23 cellular contexts compared by ENCODE assay signal in the genomic region with DNA sequence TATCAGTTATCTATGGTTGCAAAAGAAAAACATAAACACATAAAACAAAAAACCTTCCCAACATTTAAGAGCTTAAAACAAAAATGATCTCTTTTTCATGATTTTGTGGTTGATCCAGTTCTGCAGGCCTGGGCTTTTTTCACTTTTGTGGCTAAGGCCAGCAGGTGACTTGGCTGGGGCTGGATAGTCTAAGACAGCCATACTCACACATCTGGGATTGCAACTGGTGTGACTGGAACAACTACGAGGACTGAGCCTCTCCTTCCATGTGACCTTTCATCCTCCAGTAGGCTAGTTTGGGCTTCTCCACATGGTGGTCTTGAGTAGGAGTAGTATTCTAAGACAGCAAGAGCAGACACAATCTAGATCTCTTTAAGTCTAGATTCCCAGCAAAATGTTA. TPM values are rescaled to one million over a fixed set of nuclear protein-coding genes. Genes with fewer than 3 reads are reported as not detected.
"Had no signal": no experiment of that assay in that cellular context is flagged by ENCODE, and none has a peak within 500 bp of the region (broad histone marks: within the 10 kb centered on the region; RNA-seq: fewer than 3 reads in every experiment).

No MANE protein-coding gene starts in this region.

- H3K27me3 ChIP-seq: ascending aorta, pancreas, stomach, tibial artery had no signal

- H3K4me3 Mint-ChIP-seq: activated naive CD4-positive, alpha-beta T cell treated with anti-CD3 and anti-CD28 coated beads, Interleukin-2, amount 10 ng/mL, durations not matched to agents 7 days and 5 days; activated naive CD8-positive, alpha-beta T cell treated with anti-CD3 and anti-CD28 coated beads, Interleukin-2, amount 10 ng/mL, durations not matched to agents 7 days and 5 days; brain; endodermal cell; naive thymus-derived CD8-positive, alpha-beta T cell; neural crest cell; stimulated activated naive B cell treated with anti-CD40 and anti-IgM and Interleukin-4, amounts not matched to agents 10 μg/mL and 1 μg/mL and 100 μg/mL, for 72 hours had no signal

- H3K4me1 Mint-ChIP-seq: activated naive CD4-positive, alpha-beta T cell treated with anti-CD3 and anti-CD28 coated beads, Interleukin-2, amount 10 ng/mL, durations not matched to agents 7 days and 5 days; activated naive CD8-positive, alpha-beta T cell treated with anti-CD3 and anti-CD28 coated beads, Interleukin-2, amount 10 ng/mL, durations not matched to agents 7 days and 5 days; brain; naive thymus-derived CD8-positive, alpha-beta T cell; neural crest cell; stimulated activated naive B cell treated with anti-CD40 and anti-IgM and Interleukin-4, amounts not matched to agents 10 μg/mL and 1 μg/mL and 100 μg/mL, for 72 hours had no signal

- H3K9me3 Mint-ChIP-seq: activated naive CD4-positive, alpha-beta T cell treated with anti-CD3 and anti-CD28 coated beads, Interleukin-2, amount 10 ng/mL, durations not matched to agents 7 days and 5 days; activated naive CD8-positive, alpha-beta T cell treated with anti-CD3 and anti-CD28 coated beads, Interleukin-2, amount 10 ng/mL, durations not matched to agents 7 days and 5 days; brain; endodermal cell; neural crest cell; stimulated activated naive B cell treated with anti-CD40 and anti-IgM and Interleukin-4, amounts not matched to agents 10 μg/mL and 1 μg/mL and 100 μg/mL, for 72 hours had no signal

- H3K4me1 ChIP-seq: ascending aorta, esophagus muscularis mucosa, psoas muscle, tibial artery had no signal

- H3K36me3 Mint-ChIP-seq: activated naive CD4-positive, alpha-beta T cell treated with anti-CD3 and anti-CD28 coated beads, Interleukin-2, amount 10 ng/mL, durations not matched to agents 7 days and 5 days; activated naive CD8-positive, alpha-beta T cell treated with anti-CD3 and anti-CD28 coated beads, Interleukin-2, amount 10 ng/mL, durations not matched to agents 7 days and 5 days; brain; naive thymus-derived CD8-positive, alpha-beta T cell; stimulated activated naive B cell treated with anti-CD40 and anti-IgM and Interleukin-4, amounts not matched to agents 10 μg/mL and 1 μg/mL and 100 μg/mL, for 72 hours had no signal

- FAIRE-seq: pancreas had no signal

- H3K9me3 ChIP-seq: ascending aorta, esophagus muscularis mucosa, pancreas, psoas muscle, stomach, tibial artery had no signal

- H3K27ac ChIP-seq: ascending aorta, esophagus muscularis mucosa, pancreas, psoas muscle, stomach, tibial artery had no signal

- H3K36me3 ChIP-seq: ascending aorta, esophagus muscularis mucosa, pancreas, stomach, tibial artery had no signal

- ATAC-seq: naive thymus-derived CD8-positive, alpha-beta T cell; pancreas; psoas muscle; stimulated activated naive B cell treated with anti-CD40 and anti-IgM and Interleukin-4, amounts not matched to agents 10 μg/mL and 1 μg/mL and 100 μg/mL, for 72 hours had no signal

- DNase-seq: activated CD4-positive, alpha-beta T cell treated with anti-CD3 and anti-CD28 coated beads for 48 hours; activated CD4-positive, alpha-beta T cell treated with anti-CD3 and anti-CD28 coated beads, Interleukin-2, amount 50 U/mL, for 48 hours; activated CD8-positive, alpha-beta memory T cell treated with anti-CD3 and anti-CD28 coated beads for 24 hours; activated effector memory CD4-positive, alpha-beta T cell treated with Interleukin-2 at 50 U/mL for 16 hours; activated naive CD4-positive, alpha-beta T cell treated with anti-CD3 and anti-CD28 coated beads, Interleukin-2, amount 10 ng/mL, durations not matched to agents 7 days and 5 days; activated naive CD8-positive, alpha-beta T cell treated with anti-CD3 and anti-CD28 coated beads, Interleukin-2, amount 10 ng/mL, durations not matched to agents 7 days and 5 days; caudate nucleus; endodermal cell; foreskin melanocyte; naive thymus-derived CD8-positive, alpha-beta T cell; nucleus accumbens; pancreas; psoas muscle; stimulated activated CD4-positive, alpha-beta T cell treated with anti-CD3 and anti-CD28 coated beads, Interleukin-15, amount 100 ng/mL, for 24 hours; stimulated activated CD4-positive, alpha-beta T cell treated with anti-CD3 and anti-CD28 coated beads, Interleukin-2, amount 100 ng/mL, for 24 hours; stimulated activated naive B cell treated with anti-CD40 and anti-IgM and Interleukin-4, amounts not matched to agents 10 μg/mL and 1 μg/mL and 100 μg/mL, for 72 hours; stomach; tibial artery had no signal

- H3K27ac Mint-ChIP-seq: activated naive CD4-positive, alpha-beta T cell treated with anti-CD3 and anti-CD28 coated beads, Interleukin-2, amount 10 ng/mL, durations not matched to agents 7 days and 5 days; activated naive CD8-positive, alpha-beta T cell treated with anti-CD3 and anti-CD28 coated beads, Interleukin-2, amount 10 ng/mL, durations not matched to agents 7 days and 5 days; brain; endodermal cell; naive thymus-derived CD8-positive, alpha-beta T cell; stimulated activated naive B cell treated with anti-CD40 and anti-IgM and Interleukin-4, amounts not matched to agents 10 μg/mL and 1 μg/mL and 100 μg/mL, for 72 hours had no signal

- H3K4me3 ChIP-seq: ascending aorta, esophagus muscularis mucosa, pancreas, psoas muscle, stomach, tibial artery had no signal

RNA-seq across cellular contexts. Expression of a gene that starts 7.2 kb away (rescaled TPM):
- total RNA-seq: ascending aorta; naive thymus-derived CD8-positive, alpha-beta T cell; T-helper 1 cell treated with Interleukin-12 subunit alpha and Interleukin-12 subunit beta and Interleukin-4 antibody, amounts not matched to agents 30 ng/mL and 1 ng/mL, for 36 hours had no signal
- polyA plus RNA-seq: naive thymus-derived CD8-positive, alpha-beta T cell had no signal
